Comparison of ENCODE assay signal across 26 cellular contexts in genomic region chr17:34628883-34629282, GRCh38. TPM values are rescaled to one million over a fixed set of nuclear protein-coding genes. Genes with fewer than 3 reads are reported as not detected.
DNase-seq lines count a peak whose midpoint lies in the region.
"Had no signal": no experiment of that assay in that cellular context is flagged by ENCODE, and none has a peak within 500 bp of the region (broad histone marks: within the 10 kb centered on the region; RNA-seq: fewer than 3 reads in every experiment).

No MANE protein-coding gene starts in this region.

- 92% methylated on average over 8 of the region's 8 CpGs for WGBS in mesenchymal stem cell

- no peak overlapping the region for H2AK5ac ChIP-seq in mesenchymal stem cell (ENCODE audit: low read length, severe bottlenecking)

- no peak overlapping the region for H4K91ac ChIP-seq in mesenchymal stem cell (ENCODE audit: low read length)

- H3K4me3 ChIP-seq in mesenchymal stem cell (ENCODE audit: insufficient read depth in 1 of 2, low read depth in 1 of 2, low read length in 2 of 2) (no peak overlapping the region), MG63 (no peak overlapping the region)
- H3K4me3 ChIP-seq: BLaER1, GM12878 had no signal

- no peak overlapping the region for H3K4me3 Mint-ChIP-seq in activated T-helper 2 cell treated with anti-CD3 and anti-CD28 coated beads, Interferon-gamma antibody, Interleukin-2, Interleukin-4, amounts not matched to agents 10 μg/mL and 5 μg/mL and 100 μg/mL, durations not matched to agents 14 hours and 24 hours and 36 hours (ENCODE audit: low read depth)
- H3K4me3 Mint-ChIP-seq: CD14-positive monocyte; CD4-positive, alpha-beta memory T cell; CD4-positive, CD25-positive, alpha-beta regulatory T cell; CD8-positive, alpha-beta memory T cell had no signal

- H4K8ac ChIP-seq in mesenchymal stem cell (ENCODE audit: low read length), result no peak overlapping the region

- H3K23ac ChIP-seq in mesenchymal stem cell (ENCODE audit: low read length in 2 of 2), result no peak overlapping the region

- H3K27me3 ChIP-seq in mesenchymal stem cell (ENCODE audit: control insufficient read depth in 1 of 2, insufficient read depth in 1 of 2, low read length in 2 of 2), result peaks cover 0 to 80% of the 10 kb centered on the region in 2 experiments
- H3K27me3 ChIP-seq in MG63, result peaks cover 17% of the 10 kb centered on the region
- H3K27me3 ChIP-seq: BE2C had no signal

- H2AFZ ChIP-seq in mesenchymal stem cell (ENCODE audit: low read depth, low read length), result no peak overlapping the region

- peak; percentile 86 for DNase-seq in left kidney (ENCODE audit: low read depth, low spot score)
- no peak for DNase-seq in mesenchymal stem cell
- DNase-seq in activated T-helper 2 cell treated with anti-CD3 and anti-CD28 coated beads, Interferon-gamma antibody, Interleukin-2, Interleukin-4, amounts not matched to agents 10 μg/mL and 5 μg/mL and 100 μg/mL, durations not matched to agents 14 hours and 24 hours and 36 hours (ENCODE audit: low spot score), result no peak
- DNase-seq in MG63, result no peak
- no peak for DNase-seq in hepatic stellate cell (ENCODE audit: low spot score)
- DNase-seq: 8988T; ACHN; BE2C; C1 segment of cervical spinal cord; CD4-positive, alpha-beta memory T cell; CD4-positive, CD25-positive, alpha-beta regulatory T cell; CD8-positive, alpha-beta memory T cell; COR-L47; DMS 273 treated with DMSO at 0.1 percent for 48 hours; DMS153; DMS53; DMS79; DND-41; EL; GDM1 had no signal

- no peak overlapping the region for H2BK5ac ChIP-seq in mesenchymal stem cell (ENCODE audit: low read depth, low read length, poor library complexity, severe bottlenecking)

- peak overlapping the region; percentile 9 for H2BK15ac ChIP-seq in mesenchymal stem cell (ENCODE audit: low read depth, poor library complexity, severe bottlenecking)

- no peaks in the 10 kb centered on the region for H3K4me1 ChIP-seq in mesenchymal stem cell (ENCODE audit: control insufficient read depth, insufficient read depth, low read depth, low read length)

- H3K4me1 Mint-ChIP-seq in activated T-helper 2 cell treated with anti-CD3 and anti-CD28 coated beads, Interferon-gamma antibody, Interleukin-2, Interleukin-4, amounts not matched to agents 10 μg/mL and 5 μg/mL and 100 μg/mL, durations not matched to agents 14 hours and 24 hours and 36 hours (ENCODE audit: low read depth), result no peaks in the 10 kb centered on the region
- H3K4me1 Mint-ChIP-seq: CD14-positive monocyte had no signal

- no peak overlapping the region for H3K27ac ChIP-seq in mesenchymal stem cell (ENCODE audit: low read length, poor library complexity, severe bottlenecking)
- H3K27ac ChIP-seq: BLaER1 had no signal

- H3K27me3 Mint-ChIP-seq in activated T-helper 2 cell treated with anti-CD3 and anti-CD28 coated beads, Interferon-gamma antibody, Interleukin-2, Interleukin-4, amounts not matched to agents 10 μg/mL and 5 μg/mL and 100 μg/mL, durations not matched to agents 14 hours and 24 hours and 36 hours (ENCODE audit: low read depth), result peaks cover 33% of the 10 kb centered on the region

- H3K4ac ChIP-seq in mesenchymal stem cell (ENCODE audit: low read depth in 1 of 2, low read length in 2 of 2), result no peak overlapping the region

- H2BK12ac ChIP-seq in mesenchymal stem cell (ENCODE audit: low read length in 2 of 2), result no peak overlapping the region

- intact Hi-C loops in activated T-helper 2 cell treated with anti-CD3 and anti-CD28 coated beads, Interferon-gamma antibody, Interleukin-2, Interleukin-4, amounts not matched to agents 10 μg/mL and 5 μg/mL and 100 μg/mL, durations not matched to agents 14 hours and 24 hours and 36 hours (cut with micrococcal nuclease), result no loop called here

- H3K9ac ChIP-seq in mesenchymal stem cell (ENCODE audit: low read length), result no peak overlapping the region
- H3K9ac ChIP-seq: BLaER1 had no signal

- no peak overlapping the region for H2BK120ac ChIP-seq in mesenchymal stem cell (ENCODE audit: low read depth, low read length)

- H3K18ac ChIP-seq in mesenchymal stem cell (ENCODE audit: low read depth in 1 of 2, low read length in 2 of 2), result no peak overlapping the region

- H3K14ac ChIP-seq in mesenchymal stem cell (ENCODE audit: low read length in 2 of 2), result no peak overlapping the region

- H3K9me3 ChIP-seq in mesenchymal stem cell (ENCODE audit: control insufficient read depth, low read length), result no peaks in the 10 kb centered on the region
- H3K9me3 ChIP-seq in MG63, result no peaks in the 10 kb centered on the region
- H3K9me3 ChIP-seq: BE2C, BLaER1 had no signal

- H3K79me1 ChIP-seq in mesenchymal stem cell (replicated peaks; ENCODE audit: low read length, poor library complexity, severe bottlenecking), result no peaks in the 10 kb centered on the region

- no peaks in the 10 kb centered on the region for H3K36me3 Mint-ChIP-seq in activated T-helper 2 cell treated with anti-CD3 and anti-CD28 coated beads, Interferon-gamma antibody, Interleukin-2, Interleukin-4, amounts not matched to agents 10 μg/mL and 5 μg/mL and 100 μg/mL, durations not matched to agents 14 hours and 24 hours and 36 hours (ENCODE audit: low read depth)
- H3K36me3 Mint-ChIP-seq: CD14-positive monocyte; CD4-positive, alpha-beta memory T cell; CD4-positive, CD25-positive, alpha-beta regulatory T cell; CD8-positive, alpha-beta memory T cell had no signal

- no peak overlapping the region for H3K4me2 ChIP-seq in mesenchymal stem cell (ENCODE audit: low read length, poor library complexity, severe bottlenecking)
- H3K4me2 ChIP-seq: BLaER1 had no signal

- H3K9me3 Mint-ChIP-seq in activated T-helper 2 cell treated with anti-CD3 and anti-CD28 coated beads, Interferon-gamma antibody, Interleukin-2, Interleukin-4, amounts not matched to agents 10 μg/mL and 5 μg/mL and 100 μg/mL, durations not matched to agents 14 hours and 24 hours and 36 hours, result no peaks in the 10 kb centered on the region
- H3K9me3 Mint-ChIP-seq: CD4-positive, alpha-beta memory T cell; CD4-positive, CD25-positive, alpha-beta regulatory T cell; CD8-positive, alpha-beta memory T cell had no signal

- H3K36me3 ChIP-seq in mesenchymal stem cell (ENCODE audit: control insufficient read depth in 1 of 2, insufficient read depth in 2 of 2, low read depth in 1 of 2, low read length in 2 of 2), result no peaks in the 10 kb centered on the region
- H3K36me3 ChIP-seq in MG63, result no peaks in the 10 kb centered on the region
- H3K36me3 ChIP-seq: BE2C, BLaER1 had no signal

- no peak overlapping the region for H3K27ac Mint-ChIP-seq in activated T-helper 2 cell treated with anti-CD3 and anti-CD28 coated beads, Interferon-gamma antibody, Interleukin-2, Interleukin-4, amounts not matched to agents 10 μg/mL and 5 μg/mL and 100 μg/mL, durations not matched to agents 14 hours and 24 hours and 36 hours
- H3K27ac Mint-ChIP-seq: CD14-positive monocyte; CD4-positive, alpha-beta memory T cell; CD4-positive, CD25-positive, alpha-beta regulatory T cell had no signal

RNA-seq across cellular contexts. Expression of gene TMEM132E, which starts 49.5 kb away (rescaled TPM):
- polyA plus RNA-seq in mesenchymal stem cell (2013, experiment 1 of 2), result not detected
- polyA plus RNA-seq in mesenchymal stem cell (2013, experiment 2 of 2), result not detected
- total RNA-seq in activated T-helper 2 cell treated with anti-CD3 and anti-CD28 coated beads, Interferon-gamma antibody, Interleukin-2, Interleukin-4, amounts not matched to agents 10 μg/mL and 5 μg/mL and 100 μg/mL, durations not matched to agents 14 hours and 24 hours and 36 hours, result not detected in 2 replicates
- total RNA-seq in MG63 (2014; rRNA removed; shearing (Covaris generic); ENCODE audit: low replicate concordance), result not detected in 2 replicates
- total RNA-seq: CD4-positive, CD25-positive, alpha-beta regulatory T cell; CD8-positive, alpha-beta memory T cell; Daoy; G401; GM12878 had no signal
- polyA plus RNA-seq: AG04450, CD14-positive monocyte, GM12878 had no signal
